ENCODE assay signal across 12 cellular contexts in the genomic region with DNA sequence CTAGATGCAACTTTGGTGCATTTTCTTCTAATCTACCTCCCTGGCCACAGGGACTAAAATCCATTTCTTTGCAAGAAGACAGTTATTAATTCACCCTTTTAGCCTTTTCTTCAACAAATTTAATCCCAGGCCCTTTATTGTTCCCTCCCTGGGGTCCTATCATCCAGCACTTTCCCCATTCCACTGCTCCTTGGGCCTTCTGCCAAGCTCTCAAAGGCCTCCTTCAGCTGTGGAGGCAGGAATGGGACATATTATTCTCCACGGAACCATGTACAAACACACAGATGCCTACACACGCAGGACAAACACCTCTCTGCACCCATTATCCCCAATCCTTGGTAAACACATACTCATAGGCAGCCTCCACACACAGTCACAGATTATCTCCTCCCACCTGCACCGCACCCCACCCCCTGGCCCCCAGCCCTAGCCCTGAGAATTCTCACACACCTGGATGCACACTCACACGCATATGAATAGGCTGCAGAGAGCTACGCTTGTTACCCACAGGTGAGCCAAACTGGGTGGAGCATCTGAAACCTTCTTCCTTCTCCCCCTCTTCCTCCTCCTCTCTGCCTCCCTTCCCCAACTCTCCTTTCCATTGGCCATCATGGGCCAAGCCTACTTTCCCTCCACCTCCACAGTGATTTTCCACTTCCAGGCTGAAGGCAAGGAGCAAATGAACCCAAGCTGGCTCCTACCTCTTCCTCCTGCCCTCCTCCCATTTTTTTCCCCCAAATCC. TPM values are rescaled to one million over a fixed set of nuclear protein-coding genes. Genes with fewer than 3 reads are reported as not detected.
DNase-seq lines count a peak whose midpoint lies in the region; TF ChIP-seq lines count a peak whose summit lies in the region.
"Had no signal": no experiment of that assay in that cellular context is flagged by ENCODE, and none has a peak within 500 bp of the region (broad histone marks: within the 10 kb centered on the region; RNA-seq: fewer than 3 reads in every experiment).

No MANE protein-coding gene starts in this region.

- no peaks in the 10 kb centered on the region for H3K27me3 ChIP-seq in endodermal cell (ENCODE audit: control insufficient read depth, insufficient read depth, low read length, poor library complexity, severe bottlenecking)
- H3K27me3 ChIP-seq in neutrophil, result no peaks in the 10 kb centered on the region
- H3K27me3 ChIP-seq: ascending aorta had no signal

- TF ChIP-seq CTCF in endodermal cell (conservative IDR thresholded peaks at IDR 0.05), result no peak
- no peak for TF ChIP-seq CTCF in neutrophil (IDR thresholded peaks at IDR 0.05)

- no peak overlapping the region for H3K4me3 ChIP-seq in endodermal cell (ENCODE audit: low read length)
- H3K4me3 ChIP-seq in neutrophil (ENCODE audit: low read depth in 1 of 2, low read length in 1 of 2), result no peak overlapping the region
- H3K4me3 ChIP-seq: ascending aorta had no signal

- H3K4me1 Mint-ChIP-seq in endodermal cell, result peaks cover 83% of the 10 kb centered on the region

- no peaks in the 10 kb centered on the region for H3K9me3 Mint-ChIP-seq in endodermal cell
- H3K9me3 Mint-ChIP-seq: neural crest cell had no signal

- H3K27ac ChIP-seq in endodermal cell (ENCODE audit: low read depth, low read length) (no peak overlapping the region), neutrophil (peak overlapping the region; percentile 97)

- H3K36me3 Mint-ChIP-seq in endodermal cell (ENCODE audit: low read depth), result peaks cover 11% of the 10 kb centered on the region

- H3K27ac Mint-ChIP-seq in endodermal cell, result peak overlapping the region; percentile 45

- peaks cover 53% of the 10 kb centered on the region for H3K4me1 ChIP-seq in endodermal cell (ENCODE audit: control insufficient read depth, insufficient read depth, low read length)
- H3K4me1 ChIP-seq in neutrophil (ENCODE audit: control insufficient read depth in 1 of 2, insufficient read depth in 1 of 2, low read depth in 1 of 2, low read length in 1 of 2), result peaks cover 40 to 59% of the 10 kb centered on the region in 2 experiments

- no peak overlapping the region for H3K4me3 Mint-ChIP-seq in endodermal cell
- H3K4me3 Mint-ChIP-seq: neural crest cell had no signal

- H3K36me3 ChIP-seq in endodermal cell (ENCODE audit: control insufficient read depth, insufficient read depth, low read length) (peaks cover 24% of the 10 kb centered on the region), neutrophil (peaks cover 49% of the 10 kb centered on the region)

- H3K9me3 ChIP-seq in endodermal cell (ENCODE audit: control insufficient read depth, low read length) (no peaks in the 10 kb centered on the region), neutrophil (no peaks in the 10 kb centered on the region)
- H3K9me3 ChIP-seq: ascending aorta had no signal

- 82 to 91% methylated on average over 3 to 5 of the region's 5 CpGs for WGBS in endodermal cell (ENCODE audit: insufficient coverage in 1 of 2, insufficient read length in 1 of 2), 2 experiments

- no peak overlapping the region for H3K9ac ChIP-seq in endodermal cell (ENCODE audit: extremely low read depth, low read length, poor library complexity, severe bottlenecking)

- no peaks in the 10 kb centered on the region for H3K27me3 Mint-ChIP-seq in endodermal cell (ENCODE audit: insufficient read depth)

- DNase-seq in DMS153 treated with DMSO at 0.1 percent for 48 hours (lab: John Stamatoyannopoulos, UW; ENCODE audit: unreplicated experiment) (peak; percentile 51), NCI-H2029 treated with DMSO at 0.1 percent for 48 hours (lab: John Stamatoyannopoulos, UW) (peak; percentile 91), endodermal cell (peak; percentile 85), NCI-H2227 treated with DMSO at 0.1 percent for 48 hours (lab: John Stamatoyannopoulos, UW) (no peak), ecto neural progenitor cell (ENCODE audit: low spot score) (no peak), GOT3 (lab: John Stamatoyannopoulos, UW) (no peak), HuH-7 (ENCODE audit: low spot score) (no peak)
- DNase-seq: foreskin fibroblast had no signal

RNA-seq across cellular contexts. Expression of gene TAGLN2, which starts 11.7 kb away (rescaled TPM):
- total RNA-seq in endodermal cell, result 100 to 1,000 TPM; 136 to 221 TPM
- 141 TPM for polyA plus RNA-seq in endodermal cell (2013, experiment 1 of 2)
- polyA plus RNA-seq in endodermal cell (2013, experiment 2 of 2), result 179 TPM

RNA-seq across cellular contexts. Expression of gene CFAP45, which starts 13.7 kb away (rescaled TPM):
- total RNA-seq in endodermal cell, result under 1 TPM; 0.49 to 0.55 TPM
- 0.96 TPM for polyA plus RNA-seq in endodermal cell (2013, experiment 1 of 2)
- 0.54 TPM for polyA plus RNA-seq in endodermal cell (2013, experiment 2 of 2)
- total RNA-seq: ascending aorta, HepG2, neural crest cell had no signal
- polyA plus RNA-seq: HepG2 had no signal

RNA-seq across cellular contexts. Expression of gene IGSF9, which starts 31.8 kb away (rescaled TPM):
- 1 to 10 TPM; 7.5 to 9.2 TPM for total RNA-seq in endodermal cell
- polyA plus RNA-seq in endodermal cell (2013, experiment 1 of 2), result 34.7 TPM
- 30.4 TPM for polyA plus RNA-seq in endodermal cell (2013, experiment 2 of 2)
- total RNA-seq: HepG2 had no signal

RNA-seq across cellular contexts. Expression of gene SLAMF9, which starts 40.4 kb away (rescaled TPM):
- not detected for total RNA-seq in endodermal cell
- not detected for polyA plus RNA-seq in endodermal cell (2013, experiment 1 of 2)
- not detected for polyA plus RNA-seq in endodermal cell (2013, experiment 2 of 2)
- total RNA-seq: ascending aorta, HepG2, neural crest cell had no signal

RNA-seq across cellular contexts. Expression of gene VSIG8, which starts 51.2 kb away (rescaled TPM):
- total RNA-seq in endodermal cell, result not detected
- not detected for polyA plus RNA-seq in endodermal cell (2013, experiment 1 of 2)
- polyA plus RNA-seq in endodermal cell (2013, experiment 2 of 2), result not detected
- total RNA-seq: ascending aorta, HepG2, neural crest cell had no signal
- polyA plus RNA-seq: HepG2 had no signal

Comparison
In these comparisons a context has a peak if more than half of its experiments do, and no peak if none do; other contexts are left out.
1. DNase-seq: peak in DMS153 treated with DMSO at 0.1 percent for 48 hours (single experiment), NCI-H2029 treated with DMSO at 0.1 percent for 48 hours (single experiment) and endodermal cell (single experiment); none in NCI-H2227 treated with DMSO at 0.1 percent for 48 hours (single experiment), ecto neural progenitor cell (single experiment), GOT3 (single experiment) and HuH-7 (single experiment).